Comparison of ENCODE assay signal across 14 cellular contexts in the genomic region with DNA sequence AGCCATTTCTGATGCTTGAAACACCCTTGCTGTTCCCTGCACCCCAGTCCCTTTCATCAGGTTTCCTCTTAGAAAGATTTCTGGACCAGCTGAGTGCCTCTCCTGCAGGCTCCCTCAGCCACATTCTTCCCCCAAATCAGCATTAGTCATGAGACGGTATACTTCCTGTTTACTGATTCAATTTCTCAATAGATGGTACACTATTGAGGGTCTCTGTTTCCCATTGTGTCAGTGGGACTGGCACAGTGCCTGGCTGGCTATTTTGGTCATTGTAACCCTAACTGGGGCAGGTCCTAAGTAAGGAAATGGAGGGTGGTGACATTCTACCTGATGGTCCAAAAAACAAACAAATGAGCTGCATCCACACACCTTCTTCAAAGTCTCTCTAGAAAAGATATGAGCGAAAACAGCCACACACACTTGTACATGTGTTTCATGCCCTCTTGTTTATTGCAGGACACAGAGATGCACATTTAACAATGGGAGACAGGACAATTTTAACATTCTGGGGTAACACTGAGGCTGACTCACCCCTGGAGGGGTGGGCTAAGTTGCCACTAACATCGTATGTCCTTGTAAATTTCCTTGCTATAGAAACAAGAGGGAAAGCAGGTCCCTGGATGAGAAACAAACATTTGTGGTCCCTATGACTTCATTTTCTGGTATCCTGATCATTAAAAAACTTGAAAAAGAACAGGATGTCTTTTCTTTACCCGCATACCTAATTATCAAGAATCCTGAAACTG.
DNase-seq lines count a peak whose midpoint lies in the region; ATAC-seq and TF ChIP-seq lines count a peak whose summit lies in the region.
"Had no signal": no experiment of that assay in that cellular context is flagged by ENCODE, and none has a peak within 500 bp of the region (broad histone marks: within the 10 kb centered on the region; RNA-seq: fewer than 3 reads in every experiment).

No MANE protein-coding gene starts in this region.

- H3K4me2 ChIP-seq in BLaER1 (peak overlapping the region; percentile 86), smooth muscle cell (no peak overlapping the region)

- H2AFZ ChIP-seq in smooth muscle cell (ENCODE audit: low read depth) = peak overlapping the region; percentile 18

- DNase-seq in fibroblast of villous mesenchyme (ENCODE audit: low read depth) (peak; percentile 81), smooth muscle cell (lab: John Stamatoyannopoulos, UW; ENCODE audit: unreplicated experiment) (no peak), GOT3 (lab: John Stamatoyannopoulos, UW) (no peak)
- DNase-seq in activated CD4-positive, alpha-beta T cell treated with anti-CD3 and anti-CD28 coated beads for 1 hour = no peak
- DNase-seq: CD8-positive, alpha-beta T cell; COR-L47; DMS153; DMS79 treated with DMSO at 0.1 percent for 48 hours; EL; H9; Karpas-422 had no signal

- no peaks in the 10 kb centered on the region for H3K27me3 ChIP-seq in BLaER1
- no peaks in the 10 kb centered on the region for H3K27me3 ChIP-seq in smooth muscle cell (ENCODE audit: low read depth)

- peak overlapping the region; percentile 75 for H3K27ac ChIP-seq in BLaER1
- H3K27ac ChIP-seq in HEK293 (ENCODE audit: extremely low read depth, low read depth, low read length) = no peak overlapping the region
- H3K27ac ChIP-seq in smooth muscle cell (ENCODE audit: low read depth) = no peak overlapping the region

- H3K36me3 ChIP-seq in BLaER1 (no peaks in the 10 kb centered on the region), HEK293 (ENCODE audit: control insufficient read depth in 2 of 2, insufficient read depth in 1 of 2, low read length in 2 of 2) (no peaks in the 10 kb centered on the region), smooth muscle cell (ENCODE audit: low read depth) (no peaks in the 10 kb centered on the region)

- H4K20me1 ChIP-seq in BLaER1 (no peaks in the 10 kb centered on the region), smooth muscle cell (ENCODE audit: low read depth) (no peaks in the 10 kb centered on the region)

- TF ChIP-seq CTCF in HEK293 (tag by site-specific recombination; IDR thresholded peaks at IDR 0.05) = no peak
- no peak for TF ChIP-seq CTCF in fibroblast of villous mesenchyme (IDR thresholded peaks at IDR 0.05; ENCODE audit: insufficient read depth, low read depth, low read length)
- no peak for TF ChIP-seq CTCF in smooth muscle cell (IDR thresholded peaks at IDR 0.05; ENCODE audit: borderline replicate concordance, insufficient read depth, poor library complexity, severe bottlenecking)

- WGBS in smooth muscle cell (ENCODE audit: low lambda C conversion rate) = 59% methylated on average over 4 of the region's 4 CpGs

- POLR2A ChIA-PET in HEK293 (lab: Yijun Ruan, JAX) = no interaction called here

- no peaks in the 10 kb centered on the region for H3F3A ChIP-seq in smooth muscle cell (ENCODE audit: low read depth)

- CTCF ChIA-PET in HEK293 (lab: Yijun Ruan, JAX) = no interaction called here

- no peak overlapping the region for H3K4me3 ChIP-seq in BLaER1
- no peak overlapping the region for H3K4me3 ChIP-seq in HEK293 (ENCODE audit: low read depth, low read length)
- H3K4me3 ChIP-seq in fibroblast of villous mesenchyme (ENCODE audit: low read depth, low read length) = no peak overlapping the region
- no peak overlapping the region for H3K4me3 ChIP-seq in smooth muscle cell

- H3K9me3 ChIP-seq in BLaER1 = no peaks in the 10 kb centered on the region
- no peaks in the 10 kb centered on the region for H3K9me3 ChIP-seq in HEK293 (ENCODE audit: control insufficient read depth, insufficient read depth, low read depth, low read length)
- no peaks in the 10 kb centered on the region for H3K9me3 ChIP-seq in smooth muscle cell (replicated peaks; ENCODE audit: low read depth)

- H3K4me1 ChIP-seq in BLaER1 = peaks cover 95% of the 10 kb centered on the region
- peaks cover 16% of the 10 kb centered on the region for H3K4me1 ChIP-seq in HEK293 (ENCODE audit: control insufficient read depth, insufficient read depth, low read length)
- no peaks in the 10 kb centered on the region for H3K4me1 ChIP-seq in smooth muscle cell (ENCODE audit: low read depth)

- H3K9ac ChIP-seq in BLaER1 (peak overlapping the region; percentile 30; the same call in 1 of the 2 replicates), smooth muscle cell (ENCODE audit: low read depth) (no peak overlapping the region)

- H3K79me2 ChIP-seq in smooth muscle cell (ENCODE audit: low read depth) = no peaks in the 10 kb centered on the region

- ATAC-seq in HG03521 (IDR thresholded peaks at IDR 0.05; ENCODE audit: unreplicated experiment) = no peak
- ATAC-seq: CD8-positive, alpha-beta T cell had no signal

TF ChIP-seq in HEK293, 187 proteins besides CTCF, POLR2A, EP300 and RAD21:
- TF ChIP-seq TRIM28 (IDR thresholded peaks at IDR 0.05; ENCODE audit: borderline replicate concordance, low read length) = 0 out of 2 replicates have a peak, but pooled peaks have one; percentile 14
- no peak for TF ChIP-seq ZNF155 (tag by site-specific recombination; IDR thresholded peaks at IDR 0.05)
- TF ChIP-seq ZNF202 (tag by site-specific recombination; IDR thresholded peaks at IDR 0.05; ENCODE audit: borderline replicate concordance) = no peak
- TF ChIP-seq ZNF366 (tag by site-specific recombination; conservative IDR thresholded peaks at IDR 0.05) = 0 out of 2 replicates have a peak, but pooled peaks have one; percentile 15
- TF ChIP-seq ZNF629 (tag by site-specific recombination; IDR thresholded peaks at IDR 0.05) = peak; percentile 17; the same call in 1 of the 2 replicates
- peak; percentile 51 for TF ChIP-seq PRDM6 (tag by site-specific recombination; IDR thresholded peaks at IDR 0.05)
